Comparison of ENCODE assay signal across 20 cellular contexts in genomic region chrX:41862562-41863184, GRCh38.
DNase-seq lines count a peak whose midpoint lies in the region; ATAC-seq and TF ChIP-seq lines count a peak whose summit lies in the region.
"Had no signal": no experiment of that assay in that cellular context is flagged by ENCODE, and none has a peak within 500 bp of the region (broad histone marks: within the 10 kb centered on the region; RNA-seq: fewer than 3 reads in every experiment).

No MANE protein-coding gene starts in this region.

- no peak for TF ChIP-seq CTCF in osteoblast (IDR thresholded peaks at IDR 0.05; ENCODE audit: extremely low read depth, low read depth, low read length)

- H3K9me3 ChIP-seq in osteoblast (ENCODE audit: low read depth, low read length), result no peaks in the 10 kb centered on the region
- H3K9me3 ChIP-seq: neutrophil had no signal

- peaks cover 7% of the 10 kb centered on the region for H3K79me2 ChIP-seq in osteoblast (ENCODE audit: insufficient read depth, low read length)

- no peak overlapping the region for H3K4me2 ChIP-seq in osteoblast (ENCODE audit: insufficient read depth, low read length)

- no peak for ATAC-seq in stimulated activated naive CD8-positive, alpha-beta T cell treated with anti-CD3 and anti-CD28 coated beads, Interleukin-15, Interleukin-2, amounts not matched to agents 100 U/mL and 50 U/mL, for 24 hours
- no peak for ATAC-seq in HG02763 (IDR thresholded peaks at IDR 0.05; ENCODE audit: unreplicated experiment)
- no peak for ATAC-seq in GM18873 (IDR thresholded peaks at IDR 0.05; ENCODE audit: low FRiP score, unreplicated experiment)
- ATAC-seq: esophagus mucosa, right cardiac atrium had no signal

- peak overlapping the region; percentile 5 for H3K4me3 Mint-ChIP-seq in stimulated activated naive CD8-positive, alpha-beta T cell treated with anti-CD3 and anti-CD28 coated beads, Interleukin-15, Interleukin-2, amounts not matched to agents 100 ng/mL and 50 ng/mL, for 24 hours
- no peak overlapping the region for H3K4me3 Mint-ChIP-seq in activated CD4-positive, alpha-beta memory T cell treated with anti-CD3 and anti-CD28 coated beads, Interleukin-2, amount 10 ng/mL, durations not matched to agents 7 days and 5 days

- DNase-seq in stimulated activated naive CD8-positive, alpha-beta T cell treated with anti-CD3 and anti-CD28 coated beads, Interleukin-15, Interleukin-2, amounts not matched to agents 100 U/mL and 50 U/mL, for 24 hours, result no peak
- DNase-seq in activated CD4-positive, alpha-beta memory T cell treated with anti-CD3 and anti-CD28 coated beads, Interleukin-2, amount 10 ng/mL, durations not matched to agents 7 days and 5 days, result no peak
- DNase-seq in kidney glomerular epithelial cell (lab: John Stamatoyannopoulos, UW) (peak; percentile 6), COLO668 (lab: John Stamatoyannopoulos, UW; ENCODE audit: unreplicated experiment) (no peak), osteoblast (ENCODE audit: insufficient read length, low spot score, missing footprints) (no peak)
- DNase-seq: activated CD4-positive, alpha-beta T cell treated with anti-CD3 and anti-CD28 coated beads, Interleukin-2, amount 50 U/mL, for 48 hours; caudate nucleus; COR-L47; dorsolateral prefrontal cortex; NCI-H526; right cardiac atrium; Right ventricle myocardium superior; stimulated activated CD4-positive, alpha-beta T cell treated with anti-CD3 and anti-CD28 coated beads, Interleukin-15, amount 100 ng/mL, for 24 hours; SW 1271 had no signal

- no peaks in the 10 kb centered on the region for H4K20me1 ChIP-seq in osteoblast (ENCODE audit: insufficient read depth, low read length)

- peaks cover 40% of the 10 kb centered on the region for H3K4me1 Mint-ChIP-seq in stimulated activated naive CD8-positive, alpha-beta T cell treated with anti-CD3 and anti-CD28 coated beads, Interleukin-15, Interleukin-2, amounts not matched to agents 100 ng/mL and 50 ng/mL, for 24 hours (ENCODE audit: low read depth)
- peaks cover 17% of the 10 kb centered on the region for H3K4me1 Mint-ChIP-seq in activated CD4-positive, alpha-beta memory T cell treated with anti-CD3 and anti-CD28 coated beads, Interleukin-2, amount 10 ng/mL, durations not matched to agents 7 days and 5 days

- CTCF ChIA-PET in activated CD4-positive, alpha-beta memory T cell treated with anti-CD3 and anti-CD28 coated beads, Interleukin-2, amount 10 ng/mL, durations not matched to agents 7 days and 5 days (lab: Charles Lee), result no interaction called here

- H3K4me3 ChIP-seq in osteoblast (ENCODE audit: insufficient read depth, low read length), result no peak overlapping the region
- H3K4me3 ChIP-seq: dorsolateral prefrontal cortex had no signal

- H3K36me3 Mint-ChIP-seq in stimulated activated naive CD8-positive, alpha-beta T cell treated with anti-CD3 and anti-CD28 coated beads, Interleukin-15, Interleukin-2, amounts not matched to agents 100 ng/mL and 50 ng/mL, for 24 hours (ENCODE audit: low read depth), result peaks cover 6% of the 10 kb centered on the region
- peaks cover 2% of the 10 kb centered on the region for H3K36me3 Mint-ChIP-seq in activated CD4-positive, alpha-beta memory T cell treated with anti-CD3 and anti-CD28 coated beads, Interleukin-2, amount 10 ng/mL, durations not matched to agents 7 days and 5 days (ENCODE audit: low read depth)

- no peaks in the 10 kb centered on the region for H3K27me3 ChIP-seq in osteoblast (ENCODE audit: insufficient read depth, low read length)
- H3K27me3 ChIP-seq: neutrophil had no signal

- no peak overlapping the region for H2AFZ ChIP-seq in osteoblast (ENCODE audit: low read length)

- H3K4me1 ChIP-seq in osteoblast (ENCODE audit: insufficient read depth, low read length), result no peaks in the 10 kb centered on the region

- POLR2A ChIA-PET in activated CD4-positive, alpha-beta memory T cell treated with anti-CD3 and anti-CD28 coated beads, Interleukin-2, amount 10 ng/mL, durations not matched to agents 7 days and 5 days (lab: Charles Lee), result no interaction called here

- no peaks in the 10 kb centered on the region for H3K27me3 Mint-ChIP-seq in stimulated activated naive CD8-positive, alpha-beta T cell treated with anti-CD3 and anti-CD28 coated beads, Interleukin-15, Interleukin-2, amounts not matched to agents 100 ng/mL and 50 ng/mL, for 24 hours
- no peaks in the 10 kb centered on the region for H3K27me3 Mint-ChIP-seq in activated CD4-positive, alpha-beta memory T cell treated with anti-CD3 and anti-CD28 coated beads, Interleukin-2, amount 10 ng/mL, durations not matched to agents 7 days and 5 days

- peak overlapping the region; percentile 85 for H3K27ac Mint-ChIP-seq in stimulated activated naive CD8-positive, alpha-beta T cell treated with anti-CD3 and anti-CD28 coated beads, Interleukin-15, Interleukin-2, amounts not matched to agents 100 ng/mL and 50 ng/mL, for 24 hours
- peak overlapping the region; percentile 40 for H3K27ac Mint-ChIP-seq in activated CD4-positive, alpha-beta memory T cell treated with anti-CD3 and anti-CD28 coated beads, Interleukin-2, amount 10 ng/mL, durations not matched to agents 7 days and 5 days

- H3K36me3 ChIP-seq in osteoblast (ENCODE audit: insufficient read depth, low read length), result no peaks in the 10 kb centered on the region
- H3K36me3 ChIP-seq: neutrophil had no signal

- H3K27ac ChIP-seq in osteoblast (ENCODE audit: low read depth, low read length), result no peak overlapping the region
- H3K27ac ChIP-seq: dorsolateral prefrontal cortex, neutrophil, VCaP had no signal

- peaks cover 6% of the 10 kb centered on the region for H3K9me3 Mint-ChIP-seq in stimulated activated naive CD8-positive, alpha-beta T cell treated with anti-CD3 and anti-CD28 coated beads, Interleukin-15, Interleukin-2, amounts not matched to agents 100 ng/mL and 50 ng/mL, for 24 hours
- peaks cover under 1% of the 10 kb centered on the region for H3K9me3 Mint-ChIP-seq in activated CD4-positive, alpha-beta memory T cell treated with anti-CD3 and anti-CD28 coated beads, Interleukin-2, amount 10 ng/mL, durations not matched to agents 7 days and 5 days
